15 cellular contexts compared by ENCODE assay signal in genomic region chr9:104025109-104025508, GRCh38.
"Had no signal": no experiment of that assay in that cellular context is flagged by ENCODE, and none has a peak within 500 bp of the region (broad histone marks: within the 10 kb centered on the region; RNA-seq: fewer than 3 reads in every experiment).

No MANE protein-coding gene starts in this region.

- H3K27me3 ChIP-seq: esophagus squamous epithelium, heart right ventricle, upper lobe of right lung had no signal

- H3K4me3 ChIP-seq: dorsolateral prefrontal cortex, esophagus squamous epithelium, heart right ventricle, lung, psoas muscle, spleen, thoracic aorta, upper lobe of right lung had no signal

- H3K36me3 ChIP-seq: esophagus squamous epithelium, heart right ventricle, spleen, thoracic aorta, upper lobe of right lung had no signal

- H3K4me1 ChIP-seq: esophagus squamous epithelium, heart right ventricle, psoas muscle, upper lobe of right lung had no signal

- ATAC-seq: heart right ventricle, left colon, psoas muscle, sciatic nerve, upper lobe of right lung had no signal

- H3K9me3 ChIP-seq: esophagus squamous epithelium, heart right ventricle, psoas muscle, spleen, thoracic aorta, upper lobe of right lung had no signal

- FAIRE-seq: endometrium, frontal cortex had no signal

- H3K27ac ChIP-seq: dorsolateral prefrontal cortex, esophagus squamous epithelium, heart right ventricle, psoas muscle, spleen, thoracic aorta, upper lobe of right lung had no signal

- DNase-seq: activated CD4-positive, CD25-positive, alpha-beta regulatory T cell treated with anti-CD3 and anti-CD28 coated beads, Interleukin-2, amount 50 U/mL, for 72 hours; activated naive CD4-positive, alpha-beta T cell treated with anti-CD3 and anti-CD28 coated beads, Interleukin-2, amount 10 ng/mL, durations not matched to agents 7 days and 5 days; activated T-cell treated with anti-CD3 and anti-CD28 coated beads for 4 hours; dorsolateral prefrontal cortex; esophagus squamous epithelium; heart right ventricle; left colon; psoas muscle; spleen; upper lobe of right lung had no signal
